ENCODE assay signal across 8 cellular contexts in genomic region chr13:77697208-77698103, GRCh38. TPM values are rescaled to one million over a fixed set of nuclear protein-coding genes. Genes with fewer than 3 reads are reported as not detected.
DNase-seq lines count a peak whose midpoint lies in the region; ATAC-seq and TF ChIP-seq lines count a peak whose summit lies in the region.

Gene SLAIN1 (plus strand): TSS chr13:77697687. CDS start chr13:77697914, 227 bp downstream.

- H3K9ac ChIP-seq in BLaER1: peak within 1 kb of the TSS; percentile 79

- no peak for TF ChIP-seq CTCF in mesothelial cell of epicardium (IDR thresholded peaks at IDR 0.05; ENCODE audit: unreplicated experiment)

- H3K36me3 Mint-ChIP-seq in activated CD8-positive, alpha-beta T cell treated with anti-CD3 and anti-CD28 coated beads, Interleukin-2, amount 10 ng/mL, durations not matched to agents 7 days and 5 days (ENCODE audit: low read depth): peaks cover 4% of the 10 kb centered on the region
- no peaks in the 10 kb centered on the region for H3K36me3 Mint-ChIP-seq in mesothelial cell of epicardium

- CTCF ChIA-PET in activated CD8-positive, alpha-beta T cell treated with anti-CD3 and anti-CD28 coated beads, Interleukin-2, amount 10 ng/mL, durations not matched to agents 7 days and 5 days (lab: Charles Lee): interaction anchor here (1.0 to 2.2 kb wide), 3 partner anchors 27 to 54 kb away, joined by 3 to 5 read pairs (median 3); no protein-coding TSS in a partner anchor

- ATAC-seq in GM19324 (IDR thresholded peaks at IDR 0.05; ENCODE audit: low FRiP score, unreplicated experiment): peak; percentile 81
- ATAC-seq in HG03520 (IDR thresholded peaks at IDR 0.05; ENCODE audit: unreplicated experiment): peak; percentile 57
- peak; percentile 82 for ATAC-seq in activated CD8-positive, alpha-beta T cell treated with anti-CD3 and anti-CD28 coated beads, Interleukin-2, amount 10 ng/mL, durations not matched to agents 7 days and 5 days

- peak within 1 kb of the TSS; percentile 97 for H3K4me2 ChIP-seq in BLaER1

- peak within 1 kb of the TSS; percentile 78 for H3K4me3 ChIP-seq in BLaER1
- H3K4me3 ChIP-seq in effector memory CD4-positive, alpha-beta T cell (ENCODE audit: insufficient read depth, low read depth, low read length, poor library complexity, severe bottlenecking): peak within 1 kb of the TSS; percentile 97

- H3K9me3 ChIP-seq in BLaER1: no peaks in the 10 kb centered on the region
- H3K9me3 ChIP-seq in effector memory CD4-positive, alpha-beta T cell (ENCODE audit: control insufficient read depth, low read length): no peaks in the 10 kb centered on the region

- POLR2A ChIA-PET in activated CD8-positive, alpha-beta T cell treated with anti-CD3 and anti-CD28 coated beads, Interleukin-2, amount 10 ng/mL, durations not matched to agents 7 days and 5 days (lab: Charles Lee): interaction anchor here (0.6 to 1.4 kb wide), 5 partner anchors 32 to 705 kb away, joined by 3 to 7 read pairs (median 3); no protein-coding TSS in a partner anchor

- no peaks in the 10 kb centered on the region for H3K9me3 Mint-ChIP-seq in activated CD8-positive, alpha-beta T cell treated with anti-CD3 and anti-CD28 coated beads, Interleukin-2, amount 10 ng/mL, durations not matched to agents 7 days and 5 days (ENCODE audit: insufficient read depth)
- no peaks in the 10 kb centered on the region for H3K9me3 Mint-ChIP-seq in mesothelial cell of epicardium

- peaks cover 33% of the 10 kb centered on the region for H3K4me1 ChIP-seq in BLaER1
- H3K4me1 ChIP-seq in effector memory CD4-positive, alpha-beta T cell (ENCODE audit: control insufficient read depth, insufficient read depth, low read length, poor library complexity, severe bottlenecking): peaks cover 15% of the 10 kb centered on the region

- peak within 1 kb of the TSS; percentile 78 for H3K27ac ChIP-seq in BLaER1
- H3K27ac ChIP-seq in effector memory CD4-positive, alpha-beta T cell (ENCODE audit: insufficient read depth, low read length, poor library complexity, severe bottlenecking): peak within 1 kb of the TSS; percentile 84

- peak within 1 kb of the TSS; percentile 91 for H3K4me3 Mint-ChIP-seq in activated CD8-positive, alpha-beta T cell treated with anti-CD3 and anti-CD28 coated beads, Interleukin-2, amount 10 ng/mL, durations not matched to agents 7 days and 5 days
- H3K4me3 Mint-ChIP-seq in mesothelial cell of epicardium: peak within 1 kb of the TSS; percentile 89

- H3K27me3 ChIP-seq in BLaER1: peaks cover 9% of the 10 kb centered on the region; the same call in 1 of the 2 replicates
- H3K27me3 ChIP-seq in effector memory CD4-positive, alpha-beta T cell (replicated peaks; ENCODE audit: control insufficient read depth, insufficient read depth, low read length, poor library complexity, severe bottlenecking): no peaks in the 10 kb centered on the region

- peak; percentile 96 for DNase-seq in NCI-H82 (lab: John Stamatoyannopoulos, UW)
- DNase-seq in activated CD8-positive, alpha-beta T cell treated with anti-CD3 and anti-CD28 coated beads, Interleukin-2, amount 10 ng/mL, durations not matched to agents 7 days and 5 days: peak; percentile 84
- peak; percentile 81 to 84 (median 82) for DNase-seq in effector memory CD4-positive, alpha-beta T cell
- DNase-seq in mesothelial cell of epicardium (ENCODE audit: low spot score in 2 of 2, unreplicated experiment in 2 of 2): peak; percentile 75 to 83
- peak; percentile 69 to 70 for DNase-seq in stimulated activated CD8-positive, alpha-beta memory T cell treated with anti-CD3 and anti-CD28 coated beads, Interleukin-15, amount 100 ng/mL, for 48 hours (ENCODE audit: low read depth in 2 of 2)

- peaks cover 32% of the 10 kb centered on the region for H4K20me1 ChIP-seq in BLaER1

- peaks cover 19% of the 10 kb centered on the region for H3K27me3 Mint-ChIP-seq in activated CD8-positive, alpha-beta T cell treated with anti-CD3 and anti-CD28 coated beads, Interleukin-2, amount 10 ng/mL, durations not matched to agents 7 days and 5 days (ENCODE audit: low read depth)
- H3K27me3 Mint-ChIP-seq in mesothelial cell of epicardium (ENCODE audit: low read depth): peaks cover 54% of the 10 kb centered on the region

- H3K36me3 ChIP-seq in BLaER1: peaks cover 4% of the 10 kb centered on the region; the same call in 1 of the 2 replicates
- H3K36me3 ChIP-seq in effector memory CD4-positive, alpha-beta T cell (ENCODE audit: control insufficient read depth, insufficient read depth, low read length): no peaks in the 10 kb centered on the region

- H3K4me1 Mint-ChIP-seq in activated CD8-positive, alpha-beta T cell treated with anti-CD3 and anti-CD28 coated beads, Interleukin-2, amount 10 ng/mL, durations not matched to agents 7 days and 5 days (ENCODE audit: low read depth): peaks cover 32% of the 10 kb centered on the region
- peaks cover 27% of the 10 kb centered on the region for H3K4me1 Mint-ChIP-seq in mesothelial cell of epicardium

- peak within 1 kb of the TSS; percentile 90 for H3K27ac Mint-ChIP-seq in activated CD8-positive, alpha-beta T cell treated with anti-CD3 and anti-CD28 coated beads, Interleukin-2, amount 10 ng/mL, durations not matched to agents 7 days and 5 days
- H3K27ac Mint-ChIP-seq in mesothelial cell of epicardium: peak within 1 kb of the TSS; percentile 76

RNA-seq across cellular contexts. Expression of gene SLAIN1, which starts in this region (rescaled TPM):
- total RNA-seq in activated CD8-positive, alpha-beta T cell treated with anti-CD3 and anti-CD28 coated beads, Interleukin-2, amount 10 ng/mL, durations not matched to agents 7 days and 5 days: 10 to 100 TPM; 27.0 to 29.5 TPM
- 32.8 to 33.4 TPM (median 32.9 TPM) in 3 replicates for total RNA-seq in mesothelial cell of epicardium

Comparison
In these comparisons a context has a peak if more than half of its experiments do, and no peak if none do; other contexts are left out.
1. Peak in every context shown above with its lines: DNase-seq, ATAC-seq, H3K4me3 ChIP-seq and H3K27ac ChIP-seq.